In the genomic region with DNA sequence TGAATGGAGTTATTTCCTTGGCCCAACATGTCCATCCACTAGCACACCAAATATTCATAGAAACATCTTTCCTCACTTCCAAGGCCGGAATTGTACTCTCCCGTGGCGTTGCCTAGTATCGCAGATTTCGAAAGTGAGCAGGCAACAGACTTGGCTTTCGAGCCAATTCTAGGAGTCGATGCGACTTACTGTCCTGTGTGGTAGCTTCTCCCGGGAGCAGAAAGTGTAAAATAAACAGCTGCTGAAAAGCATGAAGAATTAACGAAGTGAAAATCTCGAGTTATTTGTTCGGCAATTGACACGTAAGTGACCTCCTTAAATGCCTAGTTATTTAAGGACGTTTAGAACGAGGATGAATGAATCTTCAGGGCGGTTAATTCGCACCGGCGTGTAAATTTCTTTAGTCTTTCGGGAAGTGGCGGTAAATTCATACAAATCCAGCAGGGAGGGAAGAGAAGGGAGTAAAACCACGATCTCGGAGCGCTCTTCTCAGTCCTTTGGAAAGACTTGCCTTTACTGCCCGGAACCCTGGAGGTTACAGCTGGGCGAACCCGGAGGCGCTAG, we compare ENCODE assay signal across 7 cellular contexts. TPM values are rescaled to one million over a fixed set of nuclear protein-coding genes. Genes with fewer than 3 reads are reported as not detected.
DNase-seq lines count a peak whose midpoint lies in the region; ATAC-seq, FAIRE-seq and TF ChIP-seq lines count a peak whose summit lies in the region.

No MANE protein-coding gene starts in this region.

- DNase-seq in HuH-7.5 (ENCODE audit: low spot score) (peak; percentile 47), fibroblast of mammary gland (ENCODE audit: low read depth) (peak; percentile 77), naive B cell (no peak), vagina (ENCODE audit: extremely low spot score in 2 of 2) (peak in 1 of 2 donors; percentile 89), GM12892 (ENCODE audit: insufficient read length) (no peak)
- peak; percentile 33 for DNase-seq in activated CD4-positive, alpha-beta T cell treated with anti-CD3 and anti-CD28 coated beads, Interleukin-2, amount 10 ng/mL, durations not matched to agents 7 days and 5 days

- TF ChIP-seq POLR2A in vagina (IDR thresholded peaks at IDR 0.05) (no peak), GM12892 (IDR thresholded peaks at IDR 0.05; ENCODE audit: low read depth, low read length) (no peak)

- CTCF ChIA-PET in activated CD4-positive, alpha-beta T cell treated with anti-CD3 and anti-CD28 coated beads, Interleukin-2, amount 10 ng/mL, durations not matched to agents 7 days and 5 days (lab: Charles Lee): interaction anchor here (0.7 to 1.4 kb wide), 2 partner anchors 116 to 505 kb away, joined by 3 read pairs; a partner anchor contains a TSS

- H3K4me1 ChIP-seq in vagina: peaks cover 31% of the 10 kb centered on the region

- no peaks in the 10 kb centered on the region for H3K9me3 Mint-ChIP-seq in activated CD4-positive, alpha-beta T cell treated with anti-CD3 and anti-CD28 coated beads, Interleukin-2, amount 10 ng/mL, durations not matched to agents 7 days and 5 days
- H3K9me3 Mint-ChIP-seq in naive B cell: peaks cover 0 to 3% (median 0%) of the 10 kb centered on the region in 7 donors

- ATAC-seq in GM18498 (IDR thresholded peaks at IDR 0.05; ENCODE audit: unreplicated experiment) (peak; percentile 12), naive B cell (ENCODE audit: low read depth in 2 of 2) (peak in 1 of 2 donors; percentile 14)

- H3K4me3 ChIP-seq in fibroblast of mammary gland (ENCODE audit: control insufficient read depth, low read depth, low read length) (peak overlapping the region; percentile 81), vagina (peak overlapping the region; percentile 57 to 65)

- H3K9me3 ChIP-seq in vagina: no peaks in the 10 kb centered on the region

- H3K27ac ChIP-seq in vagina: peak overlapping the region; percentile 88

- POLR2A ChIA-PET in activated CD4-positive, alpha-beta T cell treated with anti-CD3 and anti-CD28 coated beads, Interleukin-2, amount 10 ng/mL, durations not matched to agents 7 days and 5 days (lab: Charles Lee): interaction anchor here (0.5 kb wide), 1 partner anchor 1186 kb away, joined by 3 read pairs; no protein-coding TSS in a partner anchor

- intact Hi-C loops in vagina (cut with DNase I): no loop called here

- H3K4me3 Mint-ChIP-seq in activated CD4-positive, alpha-beta T cell treated with anti-CD3 and anti-CD28 coated beads, Interleukin-2, amount 10 ng/mL, durations not matched to agents 7 days and 5 days: peak overlapping the region; percentile 84
- H3K4me3 Mint-ChIP-seq in naive B cell: peak overlapping the region; percentile 80 to 92 (median 88)

- peaks cover 32% of the 10 kb centered on the region for H3K27me3 Mint-ChIP-seq in activated CD4-positive, alpha-beta T cell treated with anti-CD3 and anti-CD28 coated beads, Interleukin-2, amount 10 ng/mL, durations not matched to agents 7 days and 5 days
- H3K27me3 Mint-ChIP-seq in naive B cell: peaks cover 42 to 75% (median 60%) of the 10 kb centered on the region in 3 donors

- H3K36me3 ChIP-seq in vagina: no peaks in the 10 kb centered on the region

- no peaks in the 10 kb centered on the region for H3K27me3 ChIP-seq in vagina

- no peaks in the 10 kb centered on the region for H3K36me3 Mint-ChIP-seq in activated CD4-positive, alpha-beta T cell treated with anti-CD3 and anti-CD28 coated beads, Interleukin-2, amount 10 ng/mL, durations not matched to agents 7 days and 5 days (ENCODE audit: low read depth)
- H3K36me3 Mint-ChIP-seq in naive B cell: peaks cover 0 to 8% of the 10 kb centered on the region in 2 donors

- H3K4me1 Mint-ChIP-seq in activated CD4-positive, alpha-beta T cell treated with anti-CD3 and anti-CD28 coated beads, Interleukin-2, amount 10 ng/mL, durations not matched to agents 7 days and 5 days: peaks cover 33% of the 10 kb centered on the region
- H3K4me1 Mint-ChIP-seq in naive B cell: peaks cover 24 to 28% (median 25%) of the 10 kb centered on the region in 3 donors

- H3K27ac Mint-ChIP-seq in activated CD4-positive, alpha-beta T cell treated with anti-CD3 and anti-CD28 coated beads, Interleukin-2, amount 10 ng/mL, durations not matched to agents 7 days and 5 days: peak overlapping the region; percentile 83
- H3K27ac Mint-ChIP-seq in naive B cell: no peak overlapping the region

- TF ChIP-seq CTCF in fibroblast of mammary gland (conservative IDR thresholded peaks at IDR 0.05; ENCODE audit: control insufficient read depth, insufficient read depth, low read depth, low read length): no peak
- TF ChIP-seq CTCF in vagina (IDR thresholded peaks at IDR 0.05): no peak

- no peak for FAIRE-seq in GM12892 (lab: Jason Lieb, UNC)

RNA-seq across cellular contexts. Expression of a gene that starts 0.4 kb away (rescaled TPM):
- 1 to 10 TPM; 3.9 to 4.3 TPM for total RNA-seq in activated CD4-positive, alpha-beta T cell treated with anti-CD3 and anti-CD28 coated beads, Interleukin-2, amount 10 ng/mL, durations not matched to agents 7 days and 5 days
- under 1 TPM in 1 of 6 donors, not detected in 5; 0.05 TPM for polyA plus RNA-seq in naive B cell (ENCODE audit: low read depth in 6 of 6)
- 22.6 TPM for total RNA-seq in vagina
- 0.06 TPM for polyA plus RNA-seq in GM12892 (2012; ENCODE audit: missing spikeins)

Comparison
In these comparisons a context has a peak if more than half of its experiments do, and no peak if none do; other contexts are left out.
1. DNase-seq: peak in HuH-7.5 (single experiment), activated CD4-positive, alpha-beta T cell treated with anti-CD3 and anti-CD28 coated beads, Interleukin-2, amount 10 ng/mL, durations not matched to agents 7 days and 5 days (single experiment) and fibroblast of mammary gland (single experiment); none in naive B cell (single experiment) and GM12892 (single experiment).